Comparison of ENCODE assay signal across 9 cellular contexts in the genomic region with DNA sequence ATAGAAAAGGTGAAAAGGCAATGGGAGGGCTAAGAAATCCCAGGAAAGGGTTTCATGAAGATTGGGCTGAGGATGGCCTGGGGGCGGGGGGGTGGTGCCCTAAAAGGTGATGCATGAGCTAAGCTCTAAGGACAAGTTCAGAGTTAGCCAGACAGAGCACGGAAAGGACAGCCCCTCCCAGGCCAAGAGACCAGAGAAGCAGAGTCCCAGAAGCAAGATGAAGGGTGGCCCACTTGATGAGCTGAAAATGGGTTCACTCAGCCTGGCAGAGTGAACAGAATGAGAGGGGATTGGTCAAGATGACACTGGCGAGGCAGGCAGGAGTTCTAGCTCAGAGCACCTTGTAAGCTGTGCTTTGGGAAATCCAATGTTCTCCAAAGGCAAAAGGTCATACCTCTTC.
"Had no signal": no experiment of that assay in that cellular context is flagged by ENCODE, and none has a peak within 500 bp of the region (broad histone marks: within the 10 kb centered on the region; RNA-seq: fewer than 3 reads in every experiment).

No MANE protein-coding gene starts in this region.

- H3K9me3 ChIP-seq: HAP-1 had no signal

- H3K4me1 ChIP-seq: HAP-1 had no signal

- H3K36me3 ChIP-seq: HAP-1 had no signal

- H3K9ac ChIP-seq: GM23248 had no signal

- H3K27ac ChIP-seq: GM23248 had no signal

- H3K4me3 ChIP-seq: GM23248, HAP-1, K562 had no signal

- ATAC-seq: HCT116, K562 had no signal

- FAIRE-seq: HTR-8/SVneo, K562 had no signal

- DNase-seq: GM23248, GOT3, H7, HFFc6, IMR-90 had no signal
